23 cellular contexts compared by ENCODE assay signal in the genomic region with DNA sequence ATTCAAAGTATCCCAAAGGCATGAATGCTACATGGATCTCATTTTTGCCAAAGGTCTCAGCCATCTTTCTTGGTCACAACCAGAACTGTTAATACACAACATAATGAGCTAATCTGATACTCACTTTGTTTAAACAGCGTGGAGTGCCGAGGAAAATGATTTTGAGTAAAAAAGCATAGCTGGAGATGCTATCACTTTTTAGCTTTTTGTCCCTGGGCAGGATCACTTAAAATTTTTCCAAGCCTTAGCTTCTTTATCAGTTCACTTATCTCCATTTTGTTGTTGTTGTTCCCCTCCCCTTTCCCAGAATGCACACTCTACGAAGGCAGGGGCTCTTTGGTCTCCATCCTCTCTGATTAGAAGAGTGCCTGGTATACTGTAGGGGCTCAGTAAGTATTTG.
A peak's percentile ranks its signal among the peaks of the same experiment; 100 is the strongest.
DNase-seq lines count a peak whose midpoint lies in the region; ATAC-seq and TF ChIP-seq lines count a peak whose summit lies in the region.
"Had no signal": no experiment of that assay in that cellular context is flagged by ENCODE, and none has a peak within 500 bp of the region (broad histone marks: within the 10 kb centered on the region; RNA-seq: fewer than 3 reads in every experiment).

No MANE protein-coding gene starts in this region.

- H3K79me2 ChIP-seq in PC-3 (ENCODE audit: low read length) (no peaks in the 10 kb centered on the region), hepatocyte (no peaks in the 10 kb centered on the region)

- dilution Hi-C loops in IMR-90 (cut with HindIII; ENCODE audit: low sequenced_read_pairs, unreplicated experiment): no loop called here

- in situ Hi-C loops in IMR-90 (cut with MboI; ENCODE audit: low sequenced_read_pairs): loop anchor here (10.0 kb wide), 1 partner anchor 251 kb away; no protein-coding TSS in a partner anchor

- H3K27me3 ChIP-seq in IMR-90 (ENCODE audit: control insufficient read depth, insufficient read depth, low read length) (no peaks in the 10 kb centered on the region), PC-3 (ENCODE audit: low read length) (no peaks in the 10 kb centered on the region), hepatocyte (no peaks in the 10 kb centered on the region)
- H3K27me3 ChIP-seq: BE2C, BLaER1 had no signal

- no peak overlapping the region for H3K14ac ChIP-seq in IMR-90 (replicated peaks; ENCODE audit: low read depth, low read length)

- no CpG with 5 or more reads among the region's 3 CpGs for WGBS in IMR-90 (ENCODE audit: extremely low coverage in 2 of 2, insufficient read length in 1 of 2), 2 experiments
- WGBS in hepatocyte (ENCODE audit: low lambda C conversion rate, missing lambda C conversion rate): 73% methylated on average over 3 of the region's 3 CpGs

- TF ChIP-seq POLR2A in IMR-90 (IDR thresholded peaks at IDR 0.05; ENCODE audit: low read depth, low read length): no peak

- H2AK9ac ChIP-seq in IMR-90 (replicated peaks; ENCODE audit: low read depth, low read length, poor library complexity): no peak overlapping the region

- H3K9me3 ChIP-seq in IMR-90 (ENCODE audit: control insufficient read depth, insufficient read depth, low read length) (no peaks in the 10 kb centered on the region), PC-3 (ENCODE audit: low read length) (no peaks in the 10 kb centered on the region), hepatocyte (ENCODE audit: low read depth) (no peaks in the 10 kb centered on the region)
- H3K9me3 ChIP-seq: BE2C, BLaER1 had no signal

- no peaks in the 10 kb centered on the region; the same call in 1 of the 2 replicates for H3K36me3 ChIP-seq in IMR-90 (ENCODE audit: control insufficient read depth, insufficient read depth, low read length)
- H3K36me3 ChIP-seq in PC-3 (ENCODE audit: low read depth, low read length): no peaks in the 10 kb centered on the region
- no peaks in the 10 kb centered on the region for H3K36me3 ChIP-seq in hepatocyte (replicated peaks; ENCODE audit: insufficient read depth, low read depth)

- 0 out of 2 replicates have a peak overlapping the region, but pooled peaks have one; percentile 16 for H2BK120ac ChIP-seq in IMR-90 (ENCODE audit: low read depth, low read length)

- H3K56ac ChIP-seq in IMR-90 (ENCODE audit: extremely low read depth, insufficient read depth, low read length): no peak overlapping the region

- POLR2A ChIA-PET in IMR-90 (lab: Charles Lee; ENCODE audit: unreplicated experiment) (no interaction called here), PC-3 (lab: Charles Lee; ENCODE audit: unreplicated experiment) (no interaction called here)

- no peak overlapping the region for H3K27ac ChIP-seq in IMR-90 (ENCODE audit: insufficient read depth, low read length)
- H3K27ac ChIP-seq in PC-3 (ENCODE audit: low read length): 0 out of 2 replicates have a peak overlapping the region, but pooled peaks have one; percentile 96
- H3K27ac ChIP-seq in VCaP: peak overlapping the region; percentile 98; the same call in 1 of the 2 replicates
- no peak overlapping the region for H3K27ac ChIP-seq in hepatocyte
- H3K27ac ChIP-seq: BLaER1 had no signal

- CTCF ChIA-PET in IMR-90 (lab: Yijun Ruan, JAX) (interaction anchor here (0.6 kb wide), 1 partner anchor 165 kb away, joined by 3 read pairs; no protein-coding TSS in a partner anchor), PC-3 (lab: Charles Lee) (no interaction called here)

- H3K9ac ChIP-seq in IMR-90 (ENCODE audit: low read depth, low read length) (no peak overlapping the region), PC-3 (ENCODE audit: low read length) (no peak overlapping the region)
- H3K9ac ChIP-seq: BLaER1 had no signal

- H3K79me1 ChIP-seq in IMR-90 (ENCODE audit: low read depth in 1 of 2, low read length in 2 of 2): 0 out of 4 replicates have a peak, but pooled peaks cover 0 to 4% of the 10 kb centered on the region in 2 experiments

- no peaks in the 10 kb centered on the region for H3K9me2 ChIP-seq in PC-3 (replicated peaks; ENCODE audit: low read length)
- H3K9me2 ChIP-seq in hepatocyte (replicated peaks; ENCODE audit: insufficient read depth): no peaks in the 10 kb centered on the region

- no peak overlapping the region for H2BK15ac ChIP-seq in IMR-90 (ENCODE audit: low read depth, low read length)

- H3K18ac ChIP-seq in IMR-90 (ENCODE audit: low read depth, low read length): 0 out of 2 replicates have a peak overlapping the region, but pooled peaks have one; percentile 10

- TF ChIP-seq RAD21 in IMR-90 (IDR thresholded peaks at IDR 0.05; ENCODE audit: low read length): no peak

- H2AFZ ChIP-seq in IMR-90 (replicated peaks; ENCODE audit: low read length, poor library complexity): no peak overlapping the region
- no peak overlapping the region for H2AFZ ChIP-seq in PC-3 (ENCODE audit: low read length)
- no peak overlapping the region for H2AFZ ChIP-seq in hepatocyte

- H3K23ac ChIP-seq in IMR-90 (ENCODE audit: low read depth, low read length): no peak overlapping the region

- H2BK20ac ChIP-seq in IMR-90 (ENCODE audit: low read depth, low read length): no peak overlapping the region

- H3K4ac ChIP-seq in IMR-90 (ENCODE audit: low read depth, low read length): no peak overlapping the region

- no peak overlapping the region for H3K4me2 ChIP-seq in IMR-90 (ENCODE audit: low read depth, low read length)
- H3K4me2 ChIP-seq in PC-3 (ENCODE audit: low read length): no peak overlapping the region
- H3K4me2 ChIP-seq in hepatocyte: no peak overlapping the region
- H3K4me2 ChIP-seq: BLaER1 had no signal

- H2AK5ac ChIP-seq in IMR-90 (ENCODE audit: low read depth, low read length): peak overlapping the region; percentile 7; the same call in 1 of the 2 replicates

- peaks cover 26% of the 10 kb centered on the region for H3K9me1 ChIP-seq in IMR-90 (ENCODE audit: insufficient read depth, low read length)

- H4K91ac ChIP-seq in IMR-90 (ENCODE audit: insufficient read depth, low read depth, low read length): no peak overlapping the region

- TF ChIP-seq CTCF in IMR-90 (conservative IDR thresholded peaks at IDR 0.05; ENCODE audit: low read depth, low read length): no peak
- TF ChIP-seq CTCF in PC-3 (conservative IDR thresholded peaks at IDR 0.05; ENCODE audit: low read depth, low read length): no peak
- no peak for TF ChIP-seq CTCF in VCaP (conservative IDR thresholded peaks at IDR 0.05)
- no peak for TF ChIP-seq CTCF in hepatocyte (IDR thresholded peaks at IDR 0.05; ENCODE audit: poor library complexity)

- H4K5ac ChIP-seq in IMR-90 (ENCODE audit: low read depth, low read length): no peak overlapping the region

- peaks cover 28% of the 10 kb centered on the region for H3K4me1 ChIP-seq in IMR-90 (ENCODE audit: control insufficient read depth, insufficient read depth, low read length)
- H3K4me1 ChIP-seq in PC-3 (ENCODE audit: insufficient read depth, low read length): peaks cover 58% of the 10 kb centered on the region
- peaks cover 38% of the 10 kb centered on the region for H3K4me1 ChIP-seq in hepatocyte (ENCODE audit: insufficient read depth)

- H3F3A ChIP-seq in PC-3 (ENCODE audit: low read length, unreplicated experiment): peaks cover 32% of the 10 kb centered on the region

- H2BK5ac ChIP-seq in IMR-90 (ENCODE audit: low read depth, low read length, poor library complexity, severe bottlenecking): no peak overlapping the region

- ATAC-seq in IMR-90 (ENCODE audit: low read depth) (no peak), PC-3 (no peak), HG03108 (IDR thresholded peaks at IDR 0.05; ENCODE audit: unreplicated experiment) (no peak)
- ATAC-seq: GM12878 had no signal

- 0 out of 2 replicates have a peak, but pooled peaks cover 3% of the 10 kb centered on the region for H4K20me1 ChIP-seq in IMR-90 (ENCODE audit: insufficient read depth, low read length)
- no peaks in the 10 kb centered on the region for H4K20me1 ChIP-seq in PC-3 (ENCODE audit: low read length)
- H4K20me1 ChIP-seq in hepatocyte (ENCODE audit: insufficient read depth, poor library complexity, severe bottlenecking): no peaks in the 10 kb centered on the region
- H4K20me1 ChIP-seq: BLaER1 had no signal

- DNase-seq in IMR-90 (no peak), PC-3 (no peak), hepatocyte (ENCODE audit: low spot score) (no peak)
- no peak for DNase-seq in stimulated activated naive CD4-positive, alpha-beta T cell treated with Interleukin-2 at 50 U/mL for 16 hours (lab: John Stamatoyannopoulos, UW)
- DNase-seq: 8988T; ACHN; BE2C; C1 segment of cervical spinal cord; CD4-positive, alpha-beta memory T cell; CD4-positive, CD25-positive, alpha-beta regulatory T cell; CD8-positive, alpha-beta memory T cell; COR-L47; DMS 273 treated with DMSO at 0.1 percent for 48 hours; DMS153; DMS53; DMS79; DND-41; EL; GDM1 had no signal

- intact Hi-C loops in IMR-90 (cut with micrococcal nuclease) (no loop called here), PC-3 (cut with micrococcal nuclease) (loop anchor here (5.0 kb wide), 1 partner anchor 273 kb away; no protein-coding TSS in a partner anchor)

- no peak overlapping the region for H4K8ac ChIP-seq in IMR-90 (ENCODE audit: low read depth in 2 of 2, low read length in 2 of 2)

- BruUV-seq in IMR-90 (replicated peaks; lab: Mats Ljungman, UMichigan): no TSS peak
- no TSS peak for BruUV-seq in PC-3 (replicated peaks; lab: Mats Ljungman, UMichigan)

- H3K4me3 ChIP-seq in IMR-90 (ENCODE audit: insufficient read depth, low read depth, low read length): no peak overlapping the region
- no peak overlapping the region for H3K4me3 ChIP-seq in PC-3 (ENCODE audit: low read length)
- no peak overlapping the region for H3K4me3 ChIP-seq in hepatocyte
- H3K4me3 ChIP-seq: BLaER1, GM12878 had no signal

TF ChIP-seq in IMR-90, 13 proteins besides CTCF, POLR2A, EP300 and RAD21 (continues in another document):
- TF ChIP-seq CEBPB (IDR thresholded peaks at IDR 0.05; ENCODE audit: low read depth, low read length) (no peak), FOS (IDR thresholded peaks at IDR 0.05; ENCODE audit: low read depth, low read length) (no peak), NFE2L2 (IDR thresholded peaks at IDR 0.05; ENCODE audit: low read depth, low read length) (no peak), MAZ (IDR thresholded peaks at IDR 0.05; ENCODE audit: borderline replicate concordance, low read depth, low read length) (no peak), ELK1 (IDR thresholded peaks at IDR 0.05; ENCODE audit: borderline replicate concordance, low read depth, low read length) (no peak)

Comparison
In these comparisons a context has a peak if more than half of its experiments do, and no peak if none do; other contexts are left out.
1. H3K27ac ChIP-seq: peak in PC-3 (single experiment) and VCaP (single experiment); none in IMR-90 (single experiment) and hepatocyte (single experiment).